1 cellular context compared by ENCODE assay signal in the genomic region with DNA sequence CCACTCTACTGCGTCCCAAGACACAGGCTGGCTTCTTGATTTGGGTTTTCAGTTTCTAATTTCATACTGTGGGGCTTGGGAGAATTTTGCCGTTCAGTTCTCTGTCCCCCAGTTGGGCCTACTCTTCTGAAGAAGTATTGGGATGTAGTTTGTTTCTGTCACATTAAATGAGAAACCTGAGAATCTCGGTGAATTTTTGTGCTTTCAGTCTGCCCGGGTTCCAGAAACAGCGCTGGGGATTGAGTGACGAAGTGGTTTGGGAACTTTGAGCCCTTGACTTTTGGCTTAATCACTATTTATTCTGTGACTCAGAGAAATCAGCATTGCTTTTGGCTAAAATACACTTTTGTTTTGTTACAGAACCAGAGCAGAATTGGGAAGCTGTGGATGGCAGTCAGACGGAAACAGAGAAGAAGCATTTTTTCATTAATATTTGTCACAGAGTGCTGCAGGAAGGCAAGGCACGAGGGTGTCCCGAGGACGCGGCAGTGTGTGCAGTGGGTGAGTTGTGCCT.
TF ChIP-seq lines count a peak whose summit lies in the region.

No MANE protein-coding gene starts in this region.

TF ChIP-seq in SK-N-SH, 30 proteins besides CTCF, POLR2A, EP300 and RAD21 (continued from another document):
- TF ChIP-seq, protein P1, sequence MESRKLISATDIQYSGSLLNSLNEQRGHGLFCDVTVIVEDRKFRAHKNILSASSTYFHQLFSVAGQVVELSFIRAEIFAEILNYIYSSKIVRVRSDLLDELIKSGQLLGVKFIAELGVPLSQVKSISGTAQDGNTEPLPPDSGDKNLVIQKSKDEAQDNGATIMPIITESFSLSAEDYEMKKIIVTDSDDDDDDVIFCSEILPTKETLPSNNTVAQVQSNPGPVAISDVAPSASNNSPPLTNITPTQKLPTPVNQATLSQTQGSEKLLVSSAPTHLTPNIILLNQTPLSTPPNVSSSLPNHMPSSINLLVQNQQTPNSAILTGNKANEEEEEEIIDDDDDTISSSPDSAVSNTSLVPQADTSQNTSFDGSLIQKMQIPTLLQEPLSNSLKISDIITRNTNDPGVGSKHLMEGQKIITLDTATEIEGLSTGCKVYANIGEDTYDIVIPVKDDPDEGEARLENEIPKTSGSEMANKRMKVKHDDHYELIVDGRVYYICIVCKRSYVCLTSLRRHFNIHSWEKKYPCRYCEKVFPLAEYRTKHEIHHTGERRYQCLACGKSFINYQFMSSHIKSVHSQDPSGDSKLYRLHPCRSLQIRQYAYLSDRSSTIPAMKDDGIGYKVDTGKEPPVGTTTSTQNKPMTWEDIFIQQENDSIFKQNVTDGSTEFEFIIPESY (IDR thresholded peaks at IDR 0.05; ENCODE audit: borderline replicate concordance, low read depth) = no peak
- no peak for TF ChIP-seq MXI1 (IDR thresholded peaks at IDR 0.05; ENCODE audit: low read depth, low read length)
- no peak for TF ChIP-seq FOXJ3 (CRISPR knock-in tag; IDR thresholded peaks at IDR 0.05)
- no peak for TF ChIP-seq TCF12 (IDR thresholded peaks at IDR 0.05)
- no peak for TF ChIP-seq RFX5 (IDR thresholded peaks at IDR 0.05; ENCODE audit: low read length)
